ENCODE assay signal across 12 cellular contexts in genomic region chr2:85873679-85874078, GRCh38. TPM values are rescaled to one million over a fixed set of nuclear protein-coding genes. Genes with fewer than 3 reads are reported as not detected.
DNase-seq lines count a peak whose midpoint lies in the region; ATAC-seq, FAIRE-seq and TF ChIP-seq lines count a peak whose summit lies in the region.
"Had no signal": no experiment of that assay in that cellular context is flagged by ENCODE, and none has a peak within 500 bp of the region (broad histone marks: within the 10 kb centered on the region; RNA-seq: fewer than 3 reads in every experiment).

No MANE protein-coding gene starts in this region.

- no peaks in the 10 kb centered on the region for H3K9me3 ChIP-seq in CD4-positive, alpha-beta T cell (ENCODE audit: control insufficient read depth, low read length)
- H3K9me3 ChIP-seq in keratinocyte (ENCODE audit: control insufficient read depth, low read depth, low read length), result no peaks in the 10 kb centered on the region
- H3K9me3 ChIP-seq: stomach had no signal

- H3K36me3 Mint-ChIP-seq in CD4-positive, alpha-beta T cell (ENCODE audit: low read depth), result peaks cover 43% of the 10 kb centered on the region

- no peak overlapping the region for H3K4me2 ChIP-seq in keratinocyte (ENCODE audit: control insufficient read depth, extremely low read depth, insufficient read depth, low read depth, low read length)

- H4K20me1 ChIP-seq in keratinocyte (ENCODE audit: control insufficient read depth, extremely low read depth, insufficient read depth, low read length), result peaks cover 3% of the 10 kb centered on the region

- no peak overlapping the region for H3K27ac Mint-ChIP-seq in CD4-positive, alpha-beta T cell

- peaks cover 60% of the 10 kb centered on the region for H3K4me1 Mint-ChIP-seq in CD4-positive, alpha-beta T cell (ENCODE audit: low read depth)

- no peaks in the 10 kb centered on the region for H3K27me3 ChIP-seq in CD4-positive, alpha-beta T cell (ENCODE audit: control insufficient read depth, insufficient read depth, low read length)
- H3K27me3 ChIP-seq in keratinocyte (ENCODE audit: control insufficient read depth, extremely low read depth, insufficient read depth, low read length), result no peaks in the 10 kb centered on the region
- H3K27me3 ChIP-seq: stomach had no signal

- no peak overlapping the region for H3K27ac ChIP-seq in CD4-positive, alpha-beta T cell (ENCODE audit: low read depth, low read length)
- H3K27ac ChIP-seq in VCaP (no peak overlapping the region), keratinocyte (ENCODE audit: control insufficient read depth, insufficient read depth, low read length) (no peak overlapping the region)
- H3K27ac ChIP-seq: stomach had no signal

- H3K4me3 Mint-ChIP-seq in CD4-positive, alpha-beta T cell, result no peak overlapping the region

- TF ChIP-seq CTCF in CD4-positive, alpha-beta T cell (IDR thresholded peaks at IDR 0.05), result no peak
- peak; percentile 34; the same call in 1 of the 2 replicates for TF ChIP-seq CTCF in GM12874 (IDR thresholded peaks at IDR 0.05; ENCODE audit: insufficient read depth, low read depth, low read length)
- 0 out of 2 replicates have a peak, but pooled peaks have one; percentile 6 for TF ChIP-seq CTCF in VCaP (conservative IDR thresholded peaks at IDR 0.05)
- TF ChIP-seq CTCF in keratinocyte (optimal IDR thresholded peaks at IDR 0.05 in 1 of 3, IDR thresholded peaks at IDR 0.05 in 1 of 3, conservative IDR thresholded peaks at IDR 0.05 in 1 of 3; ENCODE audit: extremely low read depth in 1 of 3, insufficient read depth in 2 of 3, low read length in 3 of 3), result peak; percentile 22 to 35 (median 32)

- CTCF ChIA-PET in CD4-positive, alpha-beta T cell (lab: Charles Lee), result interaction anchor here (1.4 to 2.4 kb wide), 2 partner anchors 9 to 13 kb away, joined by 3 to 7 read pairs; no protein-coding TSS in a partner anchor

- no peak overlapping the region for H3K4me3 ChIP-seq in keratinocyte (ENCODE audit: control insufficient read depth in 2 of 3, extremely low read depth in 1 of 3, insufficient read depth in 2 of 3, low read depth in 1 of 3, low read length in 3 of 3)
- H3K4me3 ChIP-seq: stomach had no signal

- H3K27me3 Mint-ChIP-seq in CD4-positive, alpha-beta T cell, result no peaks in the 10 kb centered on the region

- H2AFZ ChIP-seq in keratinocyte (ENCODE audit: control insufficient read depth, low read length), result no peak overlapping the region

- H3K9me1 ChIP-seq in keratinocyte (ENCODE audit: control insufficient read depth, extremely low read depth, insufficient read depth, low read length), result no peaks in the 10 kb centered on the region

- FAIRE-seq in keratinocyte (lab: Jason Lieb, UNC), result no peak

- H3K36me3 ChIP-seq in keratinocyte (ENCODE audit: control insufficient read depth in 2 of 2, extremely low read depth in 1 of 2, insufficient read depth in 2 of 2, low read length in 2 of 2), result peaks cover 3 to 10% of the 10 kb centered on the region in 2 experiments

- H3K79me2 ChIP-seq in keratinocyte (ENCODE audit: control insufficient read depth, insufficient read depth, low read length), result peaks cover 36% of the 10 kb centered on the region

- ATAC-seq in CD4-positive, alpha-beta T cell (ENCODE audit: poor library complexity), result peak; percentile 46
- ATAC-seq in HG02588 (IDR thresholded peaks at IDR 0.05; ENCODE audit: unreplicated experiment) (no peak), HG02884 (IDR thresholded peaks at IDR 0.05; ENCODE audit: unreplicated experiment) (no peak), GM18909 (IDR thresholded peaks at IDR 0.05; ENCODE audit: poor library complexity, unreplicated experiment) (no peak), HG03439 (IDR thresholded peaks at IDR 0.05; ENCODE audit: unreplicated experiment) (no peak)

- no peaks in the 10 kb centered on the region for H3K4me1 ChIP-seq in keratinocyte (ENCODE audit: control insufficient read depth, extremely low read depth, insufficient read depth, low read length)

- POLR2A ChIA-PET in CD4-positive, alpha-beta T cell (lab: Charles Lee), result no interaction called here

- no peak overlapping the region for H3K9ac ChIP-seq in keratinocyte (ENCODE audit: control insufficient read depth, extremely low read depth, insufficient read depth, low read length)

- intact Hi-C loops in CD4-positive, alpha-beta T cell (cut with DNase I, micrococcal nuclease), result no loop called here

- dilution Hi-C loops in keratinocyte (cut with MboI; ENCODE audit: extremely low pct_ligation_motif_present, low sequenced_read_pairs), result no loop called here

- no peak for DNase-seq in CD4-positive, alpha-beta T cell
- DNase-seq in keratinocyte (ENCODE audit: low read depth, low spot score), result no peak
- DNase-seq: activated CD4-positive, alpha-beta T cell treated with anti-CD3 and anti-CD28 coated beads for 1 hour; activated gamma-delta T cell treated with Interleukin-2 at 50 U/mL for 16 hours; NCI-H1436 treated with DMSO at 0.1 percent for 48 hours; stomach had no signal

- no peaks in the 10 kb centered on the region for H3K9me3 Mint-ChIP-seq in CD4-positive, alpha-beta T cell

RNA-seq across cellular contexts. Expression of gene ST3GAL5, which starts 15.1 kb away (rescaled TPM):
- total RNA-seq in CD4-positive, alpha-beta T cell, result 10 to 100 TPM; 76.7 to 77.8 TPM
- polyA plus RNA-seq in keratinocyte, result 29.7 to 43.5 TPM (median 39.7 TPM) in 3 replicates
- polyA plus RNA-seq in keratinocyte (2011; ENCODE audit: low read depth), result 7.1 TPM
- 30.7 and 44.2 TPM in 2 replicates for polyA plus RNA-seq in keratinocyte (2011; cell fraction: cytosol; rRNA removed)
- polyA plus RNA-seq in keratinocyte (2011; cell fraction: nucleus; rRNA removed), result 49.3 and 50.8 TPM in 2 replicates
- 7.0 and 24.6 TPM in 2 replicates for polyA plus RNA-seq in keratinocyte (2012; ENCODE audit: low replicate concordance)
- polyA minus RNA-seq in keratinocyte, result 16.0 to 43.2 TPM (median 26.8 TPM) in 3 replicates
- polyA minus RNA-seq in keratinocyte (2011; cell fraction: cytosol; rRNA and poly(A)+ RNA removed), result 18.2 TPM
- 19.0 and 37.9 TPM in 2 replicates for polyA minus RNA-seq in keratinocyte (2011; cell fraction: nucleus; rRNA and poly(A)+ RNA removed)
